Comparison of ENCODE assay signal across 9 cellular contexts in genomic region chr7:77199008-77199966, GRCh38. TPM values are rescaled to one million over a fixed set of nuclear protein-coding genes. Genes with fewer than 3 reads are reported as not detected.
DNase-seq lines count a peak whose midpoint lies in the region; ATAC-seq and TF ChIP-seq lines count a peak whose summit lies in the region.
"Had no signal": no experiment of that assay in that cellular context is flagged by ENCODE, and none has a peak within 500 bp of the region (broad histone marks: within the 10 kb centered on the region; RNA-seq: fewer than 3 reads in every experiment).

Gene FGL2, minus strand, starts transcription at chr7:77199819. Its CDS starts 26 bp downstream, at chr7:77199793.

- DNase-seq in NCI-H2081 (lab: John Stamatoyannopoulos, UW) (peak; percentile 50 to 79), NCI-H2081 treated with DMSO at 0.1 percent for 48 hours (lab: John Stamatoyannopoulos, UW) (no peak), T-helper 17 cell (peak in 1 of 3 donors; percentile 9), chondrocyte (ENCODE audit: low spot score) (no peak), left lobe of liver (ENCODE audit: low spot score) (no peak), activated gamma-delta T cell (lab: John Stamatoyannopoulos, UW) (no peak), HuH-7.5 (ENCODE audit: low spot score) (no peak)
- DNase-seq in stimulated activated CD4-positive, alpha-beta T cell treated with anti-CD3 and anti-CD28 coated beads, TNF-alpha, amount 100 ng/mL, for 48 hours (ENCODE audit: low read depth in 3 of 3), result peak; percentile 6 to 10 (median 8)

- peak; percentile 85 for ATAC-seq in T-helper 17 cell
- ATAC-seq in left lobe of liver, result peak; percentile 58
- ATAC-seq: A549 had no signal

- H3K4me3 Mint-ChIP-seq in T-helper 17 cell (peak within 1 kb of the TSS; percentile 98), chondrocyte (ENCODE audit: unreplicated experiment) (peak within 1 kb of the TSS; percentile 20)

- H3K9me3 Mint-ChIP-seq in chondrocyte (ENCODE audit: low read depth), result no peaks in the 10 kb centered on the region

- peaks cover 26% of the 10 kb centered on the region for H3K4me1 Mint-ChIP-seq in T-helper 17 cell
- H3K4me1 Mint-ChIP-seq in chondrocyte (ENCODE audit: low read depth), result peaks cover 8% of the 10 kb centered on the region

- H3K9me3 ChIP-seq in T-helper 17 cell (ENCODE audit: control insufficient read depth, low read length, poor library complexity, severe bottlenecking), result no peaks in the 10 kb centered on the region
- H3K9me3 ChIP-seq: A549 had no signal

- H3K27me3 Mint-ChIP-seq in T-helper 17 cell (no peaks in the 10 kb centered on the region), chondrocyte (ENCODE audit: low read depth) (no peaks in the 10 kb centered on the region)

- TF ChIP-seq CTCF in chondrocyte (IDR thresholded peaks at IDR 0.05), result no peak

- peak within 1 kb of the TSS; percentile 99 for H3K27ac Mint-ChIP-seq in T-helper 17 cell
- no peak within 1 kb of the TSS for H3K27ac Mint-ChIP-seq in chondrocyte (ENCODE audit: unreplicated experiment)

- no peaks in the 10 kb centered on the region for H3K36me3 Mint-ChIP-seq in T-helper 17 cell (ENCODE audit: low read depth)
- peaks cover 2% of the 10 kb centered on the region for H3K36me3 Mint-ChIP-seq in chondrocyte (ENCODE audit: low read depth)

RNA-seq across cellular contexts. Expression of gene FGL2, which starts in this region (rescaled TPM):
- total RNA-seq in T-helper 17 cell (1 to 10 TPM; 5.1 to 7.7 TPM), chondrocyte (0.19 TPM in 1 of 3 replicates, not detected in the others), left lobe of liver (6.1 TPM)

Comparison
In these comparisons a context has a peak if more than half of its experiments do, and no peak if none do; other contexts are left out.
1. DNase-seq: peak in NCI-H2081 (2 of 2) and stimulated activated CD4-positive, alpha-beta T cell treated with anti-CD3 and anti-CD28 coated beads, TNF-alpha, amount 100 ng/mL, for 48 hours (3 of 3); none in NCI-H2081 treated with DMSO at 0.1 percent for 48 hours (single experiment), chondrocyte (single experiment), left lobe of liver (single experiment), activated gamma-delta T cell (single experiment) and HuH-7.5 (single experiment).